Comparison of ENCODE assay signal across 10 cellular contexts in the genomic region with DNA sequence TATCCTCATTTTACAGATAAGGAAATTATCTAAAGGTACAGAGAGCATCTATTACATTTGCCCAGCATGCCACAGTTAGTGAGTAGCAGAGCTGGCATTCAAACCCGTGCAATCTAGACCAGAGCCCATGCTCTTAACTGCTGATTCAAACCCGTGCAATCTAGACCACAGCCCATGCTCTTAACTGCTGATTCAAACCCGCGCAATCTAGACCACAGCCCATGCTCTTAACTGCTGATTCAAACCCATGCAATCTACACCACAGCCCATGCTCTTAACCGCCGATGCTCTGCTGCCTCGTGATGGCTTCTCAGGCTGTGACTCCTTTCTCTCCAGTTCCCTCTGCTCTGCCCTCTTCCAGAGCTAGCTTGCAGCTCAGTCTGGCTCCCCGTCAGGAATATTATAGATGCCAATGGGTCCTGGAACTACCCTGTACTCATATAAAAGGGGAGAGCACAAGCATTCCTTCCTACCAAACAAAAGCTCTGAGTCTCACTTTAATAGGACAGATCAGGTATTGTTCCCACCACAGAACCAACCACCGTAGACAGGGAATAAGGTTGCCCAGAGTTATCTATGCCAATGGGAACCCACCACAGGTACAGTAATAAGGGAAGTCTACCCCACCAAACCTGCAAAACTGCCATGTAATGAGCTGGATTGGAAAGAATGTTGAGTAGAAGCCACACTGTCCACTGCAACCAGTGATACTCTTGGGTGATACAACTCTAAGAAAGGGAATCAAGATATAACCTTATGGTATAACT.
A peak's percentile ranks its signal among the peaks of the same experiment; 100 is the strongest.
DNase-seq lines count a peak whose midpoint lies in the region; ATAC-seq lines count a peak whose summit lies in the region.
"Had no signal": no experiment of that assay in that cellular context is flagged by ENCODE, and none has a peak within 500 bp of the region (broad histone marks: within the 10 kb centered on the region; RNA-seq: fewer than 3 reads in every experiment).

No MANE protein-coding gene starts in this region.

- no peaks in the 10 kb centered on the region for H3K27me3 Mint-ChIP-seq in activated CD8-positive, alpha-beta T cell treated with anti-CD3 and anti-CD28 coated beads, Interleukin-2, amount 10 ng/mL, durations not matched to agents 7 days and 5 days (ENCODE audit: low read depth)
- H3K27me3 Mint-ChIP-seq: activated B cell treated with CpG ODN at 0.5 μM for 24 hours had no signal

- no peak overlapping the region for H3K27ac Mint-ChIP-seq in activated CD8-positive, alpha-beta T cell treated with anti-CD3 and anti-CD28 coated beads, Interleukin-2, amount 10 ng/mL, durations not matched to agents 7 days and 5 days
- H3K27ac Mint-ChIP-seq: activated B cell treated with CpG ODN at 0.5 μM for 24 hours had no signal

- CTCF ChIA-PET in activated CD8-positive, alpha-beta T cell treated with anti-CD3 and anti-CD28 coated beads, Interleukin-2, amount 10 ng/mL, durations not matched to agents 7 days and 5 days (lab: Charles Lee), result no interaction called here

- POLR2A ChIA-PET in activated CD8-positive, alpha-beta T cell treated with anti-CD3 and anti-CD28 coated beads, Interleukin-2, amount 10 ng/mL, durations not matched to agents 7 days and 5 days (lab: Charles Lee), result no interaction called here

- DNase-seq in CMK (ENCODE audit: low read depth) (peak; percentile 59), HS-27A (ENCODE audit: low read depth) (peak; percentile 90), kidney tubule cell (ENCODE audit: low spot score) (peak; percentile 100)
- peak; percentile 34 for DNase-seq in activated CD8-positive, alpha-beta T cell treated with anti-CD3 and anti-CD28 coated beads, Interleukin-2, amount 10 ng/mL, durations not matched to agents 7 days and 5 days
- DNase-seq: activated B cell treated with CpG ODN at 0.5 μM for 24 hours, gastrocnemius medialis had no signal

- peak; percentile 42 for ATAC-seq in activated CD8-positive, alpha-beta T cell treated with anti-CD3 and anti-CD28 coated beads, Interleukin-2, amount 10 ng/mL, durations not matched to agents 7 days and 5 days
- ATAC-seq in GM18868 (IDR thresholded peaks at IDR 0.05; ENCODE audit: unreplicated experiment) (no peak), GM21737 (IDR thresholded peaks at IDR 0.05; ENCODE audit: unreplicated experiment) (no peak), HG02884 (IDR thresholded peaks at IDR 0.05; ENCODE audit: unreplicated experiment) (no peak), HG03457 (IDR thresholded peaks at IDR 0.05; ENCODE audit: unreplicated experiment) (no peak)
- ATAC-seq: gastrocnemius medialis had no signal

- no peaks in the 10 kb centered on the region for H3K9me3 Mint-ChIP-seq in activated CD8-positive, alpha-beta T cell treated with anti-CD3 and anti-CD28 coated beads, Interleukin-2, amount 10 ng/mL, durations not matched to agents 7 days and 5 days (ENCODE audit: insufficient read depth)

- H3K36me3 Mint-ChIP-seq in activated CD8-positive, alpha-beta T cell treated with anti-CD3 and anti-CD28 coated beads, Interleukin-2, amount 10 ng/mL, durations not matched to agents 7 days and 5 days (ENCODE audit: low read depth), result peaks cover 3% of the 10 kb centered on the region

- no peak overlapping the region for H3K4me3 Mint-ChIP-seq in activated CD8-positive, alpha-beta T cell treated with anti-CD3 and anti-CD28 coated beads, Interleukin-2, amount 10 ng/mL, durations not matched to agents 7 days and 5 days
- H3K4me3 Mint-ChIP-seq: activated B cell treated with CpG ODN at 0.5 μM for 24 hours had no signal

- H3K4me1 Mint-ChIP-seq in activated CD8-positive, alpha-beta T cell treated with anti-CD3 and anti-CD28 coated beads, Interleukin-2, amount 10 ng/mL, durations not matched to agents 7 days and 5 days (ENCODE audit: low read depth), result peaks cover 7% of the 10 kb centered on the region

Comparison
In these comparisons a context has a peak if more than half of its experiments do, and no peak if none do; other contexts are left out.
1. DNase-seq: peak in every context shown above with its lines; median percentile 100 in kidney tubule cell; 90 in HS-27A; 59 in CMK; 34 in activated CD8-positive, alpha-beta T cell treated with anti-CD3 and anti-CD28 coated beads, Interleukin-2, amount 10 ng/mL, durations not matched to agents 7 days and 5 days.